Comparison of ENCODE assay signal across 8 cellular contexts in genomic region chr20:49534314-49534713, GRCh38. TPM values are rescaled to one million over a fixed set of nuclear protein-coding genes. Genes with fewer than 3 reads are reported as not detected.
DNase-seq lines count a peak whose midpoint lies in the region; ATAC-seq and TF ChIP-seq lines count a peak whose summit lies in the region.

No MANE protein-coding gene starts in this region.

- H3K27me3 Mint-ChIP-seq in HFFc6 (ENCODE audit: insufficient read depth), result peaks cover 16% of the 10 kb centered on the region

- H3K4me1 Mint-ChIP-seq in HFFc6 (ENCODE audit: low read depth), result no peaks in the 10 kb centered on the region

- H3K36me3 Mint-ChIP-seq in HFFc6 (ENCODE audit: low read depth), result no peaks in the 10 kb centered on the region

- H3K4me3 Mint-ChIP-seq in HFFc6, result no peak overlapping the region

- no peak overlapping the region for H3K27ac Mint-ChIP-seq in HFFc6

- peak; percentile 55 for DNase-seq in COLO668 (lab: John Stamatoyannopoulos, UW; ENCODE audit: unreplicated experiment)
- DNase-seq in HFFc6, result peak; percentile 41
- DNase-seq in NCI-H748 (lab: John Stamatoyannopoulos, UW; ENCODE audit: unreplicated experiment), result peak; percentile 57
- peak; percentile 36 to 49 for DNase-seq in activated CD4-positive, alpha-beta T cell treated with anti-CD3 and anti-CD28 coated beads, Interleukin-2, amount 50 U/mL, for 4 hours
- DNase-seq in effector CD8-positive, alpha-beta T cell (lab: John Stamatoyannopoulos, UW), result peak; percentile 24
- DNase-seq in middle frontal gyrus (ENCODE audit: extremely low spot score, low spot score), result peak; percentile 62
- peak; percentile 30 to 50 for DNase-seq in stimulated activated CD8-positive, alpha-beta memory T cell treated with anti-CD3 and anti-CD28 coated beads, Interleukin-7, amount 100 ng/mL, for 48 hours (ENCODE audit: extremely low read depth in 1 of 2, low read depth in 1 of 2)

- peak; percentile 89 for TF ChIP-seq CTCF in HFFc6 (IDR thresholded peaks at IDR 0.05)

- H3K9me3 Mint-ChIP-seq in HFFc6, result no peaks in the 10 kb centered on the region

- ATAC-seq in GM21786 (IDR thresholded peaks at IDR 0.05; ENCODE audit: unreplicated experiment), result no peak

RNA-seq across cellular contexts. Expression of gene PTGIS, which starts 33.6 kb away (rescaled TPM):
- total RNA-seq in HFFc6 (2021; fragmentation: NEBNext Ultra II Directional; extraction: Animal tissue kit (Norgen Biotek cat#: 25700)), result under 1 TPM in 1 of 6 experiments, not detected in 5; 0.05 TPM

RNA-seq across cellular contexts. Expression of gene KCNB1, which starts 51.8 kb away (rescaled TPM):
- total RNA-seq in HFFc6 (2021; fragmentation: NEBNext Ultra II Directional; extraction: Animal tissue kit (Norgen Biotek cat#: 25700)), result 1 to 10 TPM in 1 of 6 experiments, under 1 TPM in 5; 0.05 to 1.2 (median 0.20) TPM
